In the genomic region with DNA sequence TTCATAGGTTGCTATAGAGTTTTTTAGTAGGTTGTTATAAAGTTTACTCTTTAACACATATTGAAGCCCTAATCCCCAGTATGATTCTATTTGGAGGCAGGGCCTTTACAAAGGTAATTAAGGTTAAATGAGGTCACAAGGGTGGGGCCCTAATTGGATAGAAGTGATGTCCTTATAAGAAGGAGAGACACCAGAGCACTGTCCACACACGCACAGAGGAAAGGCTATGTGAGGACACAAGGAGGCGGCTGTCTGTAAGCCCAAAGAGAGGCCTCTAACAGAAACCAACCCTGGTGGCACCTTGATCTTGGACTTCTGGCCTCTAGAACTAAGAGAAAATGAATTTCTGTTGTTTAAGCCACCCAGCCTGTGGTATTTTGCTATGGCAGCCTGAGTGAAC, we compare ENCODE assay signal across 18 cellular contexts.
DNase-seq lines count a peak whose midpoint lies in the region; ATAC-seq and TF ChIP-seq lines count a peak whose summit lies in the region.
"Had no signal": no experiment of that assay in that cellular context is flagged by ENCODE, and none has a peak within 500 bp of the region (broad histone marks: within the 10 kb centered on the region; RNA-seq: fewer than 3 reads in every experiment).

No MANE protein-coding gene starts in this region.

- peak overlapping the region; percentile 17 for H3K27ac Mint-ChIP-seq in activated naive CD4-positive, alpha-beta T cell treated with anti-CD3 and anti-CD28 coated beads, Interleukin-2, amount 50 U/mL, for 24 hours
- peak overlapping the region in 1 of 2 donors; percentile 53 for H3K27ac Mint-ChIP-seq in activated naive CD4-positive, alpha-beta T cell treated with anti-CD3 and anti-CD28 coated beads, Interleukin-2, amount 50 U/mL, for 72 hours
- H3K27ac Mint-ChIP-seq in immature natural killer cell, result no peak overlapping the region

- no peaks in the 10 kb centered on the region for H3K27me3 ChIP-seq in WERI-Rb-1 (ENCODE audit: insufficient read depth, low read depth, severe bottlenecking)
- H3K27me3 ChIP-seq: BLaER1 treated with 17β-estradiol and CSF1 and Interleukin-3, amounts not matched to agents 10 nM and 100 nM had no signal

- no peak for DNase-seq in activated naive CD4-positive, alpha-beta T cell treated with anti-CD3 and anti-CD28 coated beads, Interleukin-2, amount 50 U/mL, for 72 hours (ENCODE audit: low spot score in 2 of 2)
- DNase-seq in WERI-Rb-1 (peak; percentile 71), left colon (no peak), NOMO-1 treated with dmso at 0.1 percent for 144 hours (lab: John Stamatoyannopoulos, UW; ENCODE audit: unreplicated experiment) (no peak), immature natural killer cell (no peak), NCI-H1105 (lab: John Stamatoyannopoulos, UW) (no peak)
- DNase-seq: DMS79, MM.1S, NCI-H1092, NCI-H146, NCI-H2081 treated with DMSO at 0.1 percent for 48 hours, NCI-H510A, NCI-H774, PC-3, RPMI8226, SIG-M5 had no signal

- H3K36me3 Mint-ChIP-seq in activated naive CD4-positive, alpha-beta T cell treated with anti-CD3 and anti-CD28 coated beads, Interleukin-2, amount 50 U/mL, for 24 hours, result peaks cover 61% of the 10 kb centered on the region
- H3K36me3 Mint-ChIP-seq in activated naive CD4-positive, alpha-beta T cell treated with anti-CD3 and anti-CD28 coated beads, Interleukin-2, amount 50 U/mL, for 72 hours, result peaks cover 27 to 70% of the 10 kb centered on the region in 2 donors
- peaks cover 0 to 17% (median 15%) of the 10 kb centered on the region in 3 donors for H3K36me3 Mint-ChIP-seq in immature natural killer cell

- ATAC-seq in activated naive CD4-positive, alpha-beta T cell treated with anti-CD3 and anti-CD28 coated beads, Interleukin-2, amount 50 U/mL, for 72 hours, result no peak
- ATAC-seq in left colon, result peak; percentile 84
- ATAC-seq: PC-3 had no signal

- peaks cover 89% of the 10 kb centered on the region for H3K4me1 Mint-ChIP-seq in activated naive CD4-positive, alpha-beta T cell treated with anti-CD3 and anti-CD28 coated beads, Interleukin-2, amount 50 U/mL, for 24 hours
- H3K4me1 Mint-ChIP-seq in immature natural killer cell, result peaks cover 5 to 42% of the 10 kb centered on the region in 2 donors

- intact Hi-C loops in left colon (cut with DNase I, micrococcal nuclease), result no loop called here

- H3K4me3 Mint-ChIP-seq in activated naive CD4-positive, alpha-beta T cell treated with anti-CD3 and anti-CD28 coated beads, Interleukin-2, amount 50 U/mL, for 24 hours, result no peak overlapping the region
- no peak overlapping the region for H3K4me3 Mint-ChIP-seq in immature natural killer cell

- TF ChIP-seq CTCF in WERI-Rb-1 (IDR thresholded peaks at IDR 0.05; ENCODE audit: low read depth, low read length), result no peak

- no peaks in the 10 kb centered on the region for H3K9me3 ChIP-seq in WERI-Rb-1 (ENCODE audit: severe bottlenecking)
- H3K9me3 ChIP-seq: BLaER1 treated with 17β-estradiol and CSF1 and Interleukin-3, amounts not matched to agents 10 nM and 100 nM had no signal

- H3K27ac ChIP-seq in WERI-Rb-1, result peak overlapping the region; percentile 28; the same call in 1 of the 2 replicates
- H3K27ac ChIP-seq: BLaER1 treated with 17β-estradiol and CSF1 and Interleukin-3, amounts not matched to agents 10 nM and 100 nM had no signal

- no peak overlapping the region for H3K4me3 ChIP-seq in WERI-Rb-1 (ENCODE audit: low read depth, low read length)
- H3K4me3 ChIP-seq: BLaER1 treated with 17β-estradiol and CSF1 and Interleukin-3, amounts not matched to agents 10 nM and 100 nM had no signal

- H3K9me3 Mint-ChIP-seq in activated naive CD4-positive, alpha-beta T cell treated with anti-CD3 and anti-CD28 coated beads, Interleukin-2, amount 50 U/mL, for 24 hours, result peaks cover 6% of the 10 kb centered on the region
- H3K9me3 Mint-ChIP-seq in activated naive CD4-positive, alpha-beta T cell treated with anti-CD3 and anti-CD28 coated beads, Interleukin-2, amount 50 U/mL, for 72 hours, result peaks cover 0 to 5% of the 10 kb centered on the region in 2 donors
- H3K9me3 Mint-ChIP-seq in immature natural killer cell, result no peaks in the 10 kb centered on the region

- H3K36me3 ChIP-seq in WERI-Rb-1, result no peaks in the 10 kb centered on the region; the same call in 1 of the 2 replicates

- H3K27me3 Mint-ChIP-seq in activated naive CD4-positive, alpha-beta T cell treated with anti-CD3 and anti-CD28 coated beads, Interleukin-2, amount 50 U/mL, for 24 hours, result no peaks in the 10 kb centered on the region
- H3K27me3 Mint-ChIP-seq in immature natural killer cell (ENCODE audit: low read depth in 3 of 3), result no peaks in the 10 kb centered on the region
